In genomic region chr7:123538189-123538714, GRCh38 we compare ENCODE assay signal across 1 cellular context.
TF ChIP-seq lines count a peak whose summit lies in the region.

No MANE protein-coding gene starts in this region.

TF ChIP-seq in K562, 482 proteins besides CTCF, POLR2A, EP300 and RAD21 (continued from another document and continues in another):
- no peak for TF ChIP-seq ZBTB40 (IDR thresholded peaks at IDR 0.05)
- TF ChIP-seq ZBTB40 (CRISPR knock-in tag; IDR thresholded peaks at IDR 0.05): no peak
- no peak for TF ChIP-seq CHD2 (IDR thresholded peaks at IDR 0.05; ENCODE audit: low read depth, low read length)
- TF ChIP-seq ADNP (tag; IDR thresholded peaks at IDR 0.05): peak; percentile 54; the same call in 1 of the 2 replicates
- 0 out of 2 replicates have a peak, but pooled peaks have one; percentile 59 for TF ChIP-seq CBX5 (IDR thresholded peaks at IDR 0.05; ENCODE audit: borderline replicate concordance, low read depth)
- no peak for TF ChIP-seq DIDO1 (tag; IDR thresholded peaks at IDR 0.05; ENCODE audit: low read depth)
- TF ChIP-seq, protein P1, sequence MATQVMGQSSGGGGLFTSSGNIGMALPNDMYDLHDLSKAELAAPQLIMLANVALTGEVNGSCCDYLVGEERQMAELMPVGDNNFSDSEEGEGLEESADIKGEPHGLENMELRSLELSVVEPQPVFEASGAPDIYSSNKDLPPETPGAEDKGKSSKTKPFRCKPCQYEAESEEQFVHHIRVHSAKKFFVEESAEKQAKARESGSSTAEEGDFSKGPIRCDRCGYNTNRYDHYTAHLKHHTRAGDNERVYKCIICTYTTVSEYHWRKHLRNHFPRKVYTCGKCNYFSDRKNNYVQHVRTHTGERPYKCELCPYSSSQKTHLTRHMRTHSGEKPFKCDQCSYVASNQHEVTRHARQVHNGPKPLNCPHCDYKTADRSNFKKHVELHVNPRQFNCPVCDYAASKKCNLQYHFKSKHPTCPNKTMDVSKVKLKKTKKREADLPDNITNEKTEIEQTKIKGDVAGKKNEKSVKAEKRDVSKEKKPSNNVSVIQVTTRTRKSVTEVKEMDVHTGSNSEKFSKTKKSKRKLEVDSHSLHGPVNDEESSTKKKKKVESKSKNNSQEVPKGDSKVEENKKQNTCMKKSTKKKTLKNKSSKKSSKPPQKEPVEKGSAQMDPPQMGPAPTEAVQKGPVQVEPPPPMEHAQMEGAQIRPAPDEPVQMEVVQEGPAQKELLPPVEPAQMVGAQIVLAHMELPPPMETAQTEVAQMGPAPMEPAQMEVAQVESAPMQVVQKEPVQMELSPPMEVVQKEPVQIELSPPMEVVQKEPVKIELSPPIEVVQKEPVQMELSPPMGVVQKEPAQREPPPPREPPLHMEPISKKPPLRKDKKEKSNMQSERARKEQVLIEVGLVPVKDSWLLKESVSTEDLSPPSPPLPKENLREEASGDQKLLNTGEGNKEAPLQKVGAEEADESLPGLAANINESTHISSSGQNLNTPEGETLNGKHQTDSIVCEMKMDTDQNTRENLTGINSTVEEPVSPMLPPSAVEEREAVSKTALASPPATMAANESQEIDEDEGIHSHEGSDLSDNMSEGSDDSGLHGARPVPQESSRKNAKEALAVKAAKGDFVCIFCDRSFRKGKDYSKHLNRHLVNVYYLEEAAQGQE (CRISPR knock-in tag; IDR thresholded peaks at IDR 0.05; ENCODE audit: low read depth): no peak
- TF ChIP-seq PML (IDR thresholded peaks at IDR 0.05; ENCODE audit: low read length): 0 out of 2 replicates have a peak, but pooled peaks have one; percentile 13
- TF ChIP-seq HNRNPLL (IDR thresholded peaks at IDR 0.05; ENCODE audit: low read depth, low read length, poor library complexity, severe bottlenecking): no peak
- no peak for TF ChIP-seq ZNF239 (CRISPR knock-in tag; IDR thresholded peaks at IDR 0.05)
- TF ChIP-seq CBX3 (IDR thresholded peaks at IDR 0.05; ENCODE audit: borderline replicate concordance in 1 of 2, low read length in 2 of 2): no peak; a peak in 1 of 3 replicates
- no peak for TF ChIP-seq PYGO2 (tag; IDR thresholded peaks at IDR 0.05)
- TF ChIP-seq NR2C1 (IDR thresholded peaks at IDR 0.05): peak; percentile 25; the same call in 1 of the 2 replicates
- 0 out of 2 replicates have a peak, but pooled peaks have one; percentile 29 for TF ChIP-seq NR2C1 (tag; IDR thresholded peaks at IDR 0.05)
- TF ChIP-seq, protein P2, sequence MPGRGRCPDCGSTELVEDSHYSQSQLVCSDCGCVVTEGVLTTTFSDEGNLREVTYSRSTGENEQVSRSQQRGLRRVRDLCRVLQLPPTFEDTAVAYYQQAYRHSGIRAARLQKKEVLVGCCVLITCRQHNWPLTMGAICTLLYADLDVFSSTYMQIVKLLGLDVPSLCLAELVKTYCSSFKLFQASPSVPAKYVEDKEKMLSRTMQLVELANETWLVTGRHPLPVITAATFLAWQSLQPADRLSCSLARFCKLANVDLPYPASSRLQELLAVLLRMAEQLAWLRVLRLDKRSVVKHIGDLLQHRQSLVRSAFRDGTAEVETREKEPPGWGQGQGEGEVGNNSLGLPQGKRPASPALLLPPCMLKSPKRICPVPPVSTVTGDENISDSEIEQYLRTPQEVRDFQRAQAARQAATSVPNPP (IDR thresholded peaks at IDR 0.05; ENCODE audit: borderline replicate concordance, insufficient read depth, insufficient read length): no peak
- TF ChIP-seq SP2 (IDR thresholded peaks at IDR 0.05; ENCODE audit: extremely low read depth, low read depth, low read length, poor library complexity, severe bottlenecking): no peak
- no peak for TF ChIP-seq BCL6 (CRISPR knock-in tag; IDR thresholded peaks at IDR 0.05)
- TF ChIP-seq ZNF12 (CRISPR knock-in tag; IDR thresholded peaks at IDR 0.05): no peak
- TF ChIP-seq GATAD2B (IDR thresholded peaks at IDR 0.05; ENCODE audit: borderline replicate concordance): no peak
- peak in 1 of 2 experiments; percentile 97; a peak in 2 of 4 replicates for TF ChIP-seq RCOR1 (IDR thresholded peaks at IDR 0.05; ENCODE audit: borderline replicate concordance in 1 of 2, low read depth in 2 of 2, low read length in 2 of 2)
- no peak for TF ChIP-seq TFAM (CRISPR knock-in tag; conservative IDR thresholded peaks at IDR 0.05)
- TF ChIP-seq RFX5 (IDR thresholded peaks at IDR 0.05; ENCODE audit: low read depth, low read length): no peak
- no peak for TF ChIP-seq RREB1 (CRISPR knock-in tag; IDR thresholded peaks at IDR 0.05)
- TF ChIP-seq POLR2B (IDR thresholded peaks at IDR 0.05; ENCODE audit: low read depth, partially characterized antibody): no peak
- no peak for TF ChIP-seq ELF2 (CRISPR knock-in tag; IDR thresholded peaks at IDR 0.05)
- no peak for TF ChIP-seq ZNF175 (CRISPR knock-in tag; IDR thresholded peaks at IDR 0.05; ENCODE audit: low read depth)
- TF ChIP-seq ZNF184 (CRISPR knock-in tag; IDR thresholded peaks at IDR 0.05): no peak
- TF ChIP-seq TRIM24 (IDR thresholded peaks at IDR 0.05): peak; percentile 77 to 88
- TF ChIP-seq, protein P3, sequence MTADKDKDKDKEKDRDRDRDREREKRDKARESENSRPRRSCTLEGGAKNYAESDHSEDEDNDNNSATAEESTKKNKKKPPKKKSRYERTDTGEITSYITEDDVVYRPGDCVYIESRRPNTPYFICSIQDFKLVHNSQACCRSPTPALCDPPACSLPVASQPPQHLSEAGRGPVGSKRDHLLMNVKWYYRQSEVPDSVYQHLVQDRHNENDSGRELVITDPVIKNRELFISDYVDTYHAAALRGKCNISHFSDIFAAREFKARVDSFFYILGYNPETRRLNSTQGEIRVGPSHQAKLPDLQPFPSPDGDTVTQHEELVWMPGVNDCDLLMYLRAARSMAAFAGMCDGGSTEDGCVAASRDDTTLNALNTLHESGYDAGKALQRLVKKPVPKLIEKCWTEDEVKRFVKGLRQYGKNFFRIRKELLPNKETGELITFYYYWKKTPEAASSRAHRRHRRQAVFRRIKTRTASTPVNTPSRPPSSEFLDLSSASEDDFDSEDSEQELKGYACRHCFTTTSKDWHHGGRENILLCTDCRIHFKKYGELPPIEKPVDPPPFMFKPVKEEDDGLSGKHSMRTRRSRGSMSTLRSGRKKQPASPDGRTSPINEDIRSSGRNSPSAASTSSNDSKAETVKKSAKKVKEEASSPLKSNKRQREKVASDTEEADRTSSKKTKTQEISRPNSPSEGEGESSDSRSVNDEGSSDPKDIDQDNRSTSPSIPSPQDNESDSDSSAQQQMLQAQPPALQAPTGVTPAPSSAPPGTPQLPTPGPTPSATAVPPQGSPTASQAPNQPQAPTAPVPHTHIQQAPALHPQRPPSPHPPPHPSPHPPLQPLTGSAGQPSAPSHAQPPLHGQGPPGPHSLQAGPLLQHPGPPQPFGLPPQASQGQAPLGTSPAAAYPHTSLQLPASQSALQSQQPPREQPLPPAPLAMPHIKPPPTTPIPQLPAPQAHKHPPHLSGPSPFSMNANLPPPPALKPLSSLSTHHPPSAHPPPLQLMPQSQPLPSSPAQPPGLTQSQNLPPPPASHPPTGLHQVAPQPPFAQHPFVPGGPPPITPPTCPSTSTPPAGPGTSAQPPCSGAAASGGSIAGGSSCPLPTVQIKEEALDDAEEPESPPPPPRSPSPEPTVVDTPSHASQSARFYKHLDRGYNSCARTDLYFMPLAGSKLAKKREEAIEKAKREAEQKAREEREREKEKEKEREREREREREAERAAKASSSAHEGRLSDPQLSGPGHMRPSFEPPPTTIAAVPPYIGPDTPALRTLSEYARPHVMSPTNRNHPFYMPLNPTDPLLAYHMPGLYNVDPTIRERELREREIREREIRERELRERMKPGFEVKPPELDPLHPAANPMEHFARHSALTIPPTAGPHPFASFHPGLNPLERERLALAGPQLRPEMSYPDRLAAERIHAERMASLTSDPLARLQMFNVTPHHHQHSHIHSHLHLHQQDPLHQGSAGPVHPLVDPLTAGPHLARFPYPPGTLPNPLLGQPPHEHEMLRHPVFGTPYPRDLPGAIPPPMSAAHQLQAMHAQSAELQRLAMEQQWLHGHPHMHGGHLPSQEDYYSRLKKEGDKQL (CRISPR knock-in tag; IDR thresholded peaks at IDR 0.05; ENCODE audit: borderline replicate concordance): no peak
- TF ChIP-seq RB1 (IDR thresholded peaks at IDR 0.05; ENCODE audit: low read depth): no peak
- TF ChIP-seq NCOA6 (IDR thresholded peaks at IDR 0.05): no peak
- TF ChIP-seq ZNF511 (CRISPR knock-in tag; IDR thresholded peaks at IDR 0.05): no peak
